ENCODE assay signal across 1 cellular context in genomic region chr6:25314776-25315175, GRCh38.
TF ChIP-seq lines count a peak whose summit lies in the region.

No MANE protein-coding gene starts in this region.

TF ChIP-seq in GM23338, 12 proteins besides CTCF, POLR2A, EP300 and RAD21 (continued from another document):
- no peak for TF ChIP-seq ZNF462 (CRISPR knock-in tag; IDR thresholded peaks at IDR 0.05)
- TF ChIP-seq REST (IDR thresholded peaks at IDR 0.05; ENCODE audit: unreplicated experiment) = no peak
- no peak for TF ChIP-seq EZH2 (IDR thresholded peaks at IDR 0.05; ENCODE audit: low read depth, unreplicated experiment)
- no peak for TF ChIP-seq JUNB (IDR thresholded peaks at IDR 0.05; ENCODE audit: unreplicated experiment)
- no peak for TF ChIP-seq ZNF331 (CRISPR knock-in tag; IDR thresholded peaks at IDR 0.05; ENCODE audit: low read depth)
- no peak for TF ChIP-seq EZH2phosphoT487 (IDR thresholded peaks at IDR 0.05; ENCODE audit: unreplicated experiment)
